1 cellular context compared by ENCODE assay signal in genomic region chr15:38455096-38455495, GRCh38.
TF ChIP-seq lines count a peak whose summit lies in the region.

No MANE protein-coding gene starts in this region.

TF ChIP-seq in GM12878, 131 proteins besides CTCF, POLR2A, EP300 and RAD21 (continued from another document):
- no peak for TF ChIP-seq ZBTB40 (IDR thresholded peaks at IDR 0.05; ENCODE audit: borderline replicate concordance)
- no peak for TF ChIP-seq NFIC (IDR thresholded peaks at IDR 0.05; ENCODE audit: low read depth, low read length)
- TF ChIP-seq RUNX3 (IDR thresholded peaks at IDR 0.05; ENCODE audit: low read length), result no peak
- TF ChIP-seq CREB1 (IDR thresholded peaks at IDR 0.05; ENCODE audit: low read depth), result no peak
- no peak for TF ChIP-seq MTA3 (IDR thresholded peaks at IDR 0.05; ENCODE audit: borderline replicate concordance, low read length)
- no peak for TF ChIP-seq ZNF384 (IDR thresholded peaks at IDR 0.05; ENCODE audit: borderline replicate concordance, low read depth, low read length)
- TF ChIP-seq SMAD5 (IDR thresholded peaks at IDR 0.05; ENCODE audit: low read depth), result no peak
- TF ChIP-seq USF2 (IDR thresholded peaks at IDR 0.05; ENCODE audit: borderline replicate concordance, low read depth, low read length), result no peak
- TF ChIP-seq FOXK2 (IDR thresholded peaks at IDR 0.05), result no peak
- no peak for TF ChIP-seq HSF1 (IDR thresholded peaks at IDR 0.05; ENCODE audit: low read depth, low read length)
- no peak for TF ChIP-seq RFX5 (IDR thresholded peaks at IDR 0.05; ENCODE audit: low read depth, low read length)
- no peak for TF ChIP-seq HDAC2 (IDR thresholded peaks at IDR 0.05)
- TF ChIP-seq TCF7 (IDR thresholded peaks at IDR 0.05; ENCODE audit: borderline replicate concordance), result no peak
